ENCODE assay signal across 13 cellular contexts in genomic region chr19:30229524-30230174, GRCh38.
A peak's percentile ranks its signal among the peaks of the same experiment; 100 is the strongest.
DNase-seq lines count a peak whose midpoint lies in the region; ATAC-seq and TF ChIP-seq lines count a peak whose summit lies in the region.
"Had no signal": no experiment of that assay in that cellular context is flagged by ENCODE, and none has a peak within 500 bp of the region (broad histone marks: within the 10 kb centered on the region; RNA-seq: fewer than 3 reads in every experiment).

No MANE protein-coding gene starts in this region.

- peak; percentile 4 for DNase-seq in brain microvascular endothelial cell
- DNase-seq in islet precursor cell: peak; percentile 80
- peak; percentile 59 for DNase-seq in testis
- no peak for DNase-seq in SK-N-DZ (ENCODE audit: low spot score)
- no peak for DNase-seq in activated gamma-delta T cell (lab: John Stamatoyannopoulos, UW)
- DNase-seq: activated CD8-positive, alpha-beta memory T cell treated with anti-CD3 and anti-CD28 coated beads, Interleukin-2, amount 50 U/mL, for 48 hours; DND-41; kidney; NCI-H2081 treated with DMSO at 0.1 percent for 48 hours had no signal

- in situ Hi-C loops in brain microvascular endothelial cell (cut with HindIII; ENCODE audit: low pct_ligation_motif_present, low sequenced_read_pairs): no loop called here

- no peak for ATAC-seq in HG02798 (IDR thresholded peaks at IDR 0.05; ENCODE audit: poor library complexity, unreplicated experiment)
- ATAC-seq: Panc1 had no signal

- H3K36me3 ChIP-seq in HUES64 (ENCODE audit: insufficient read depth, low read length) (no peaks in the 10 kb centered on the region), brain microvascular endothelial cell (replicated peaks) (no peaks in the 10 kb centered on the region), testis (ENCODE audit: low read depth, missing control alignments) (no peaks in the 10 kb centered on the region)
- H3K36me3 ChIP-seq: ascending aorta had no signal

- H3K4me1 ChIP-seq in HUES64 (ENCODE audit: insufficient read depth, low read length): peaks cover 19% of the 10 kb centered on the region
- H3K4me1 ChIP-seq in testis: peaks cover 5% of the 10 kb centered on the region

- H3K4me3 ChIP-seq in HUES64 (ENCODE audit: low read length) (peak overlapping the region; percentile 54), brain microvascular endothelial cell (ENCODE audit: low read depth, low read length) (no peak overlapping the region), testis (peak overlapping the region in 1 of 2 donors; percentile 66)

- intact Hi-C loops in testis (cut with DNase I; ENCODE audit: low total_unique reads): no loop called here

- no peak overlapping the region for H3K9ac ChIP-seq in HUES64 (ENCODE audit: low read depth, low read length)

- TF ChIP-seq CTCF in brain microvascular endothelial cell (IDR thresholded peaks at IDR 0.05; ENCODE audit: low read depth, low read length, missing control alignments) (no peak), testis (IDR thresholded peaks at IDR 0.05) (no peak)

- no peaks in the 10 kb centered on the region for H3K9me3 ChIP-seq in HUES64 (ENCODE audit: insufficient read depth, low read depth, low read length)
- H3K9me3 ChIP-seq in testis: no peaks in the 10 kb centered on the region
- H3K9me3 ChIP-seq: ascending aorta had no signal

- no peak for TF ChIP-seq POLR2A in testis (IDR thresholded peaks at IDR 0.05)

- WGBS in HUES64: 10% methylated on average over 13 of the region's 14 CpGs
- WGBS in testis, 2 donors: 33 to 38% methylated on average over 10 to 14 of the region's 14 CpGs

- H3K27ac ChIP-seq in HUES64 (ENCODE audit: low read depth, low read length) (no peak overlapping the region), brain microvascular endothelial cell (no peak overlapping the region), testis (no peak overlapping the region)
- H3K27ac ChIP-seq: ascending aorta had no signal

- H3K27me3 ChIP-seq in HUES64 (ENCODE audit: insufficient read depth, low read length) (peaks cover 76% of the 10 kb centered on the region), brain microvascular endothelial cell (replicated peaks) (peaks cover 43% of the 10 kb centered on the region), testis (no peaks in the 10 kb centered on the region)

Comparison
In these comparisons a context has a peak if more than half of its experiments do, and no peak if none do; other contexts are left out.
1. DNase-seq: peak in brain microvascular endothelial cell (single experiment), islet precursor cell (single experiment) and testis (single experiment); none in SK-N-DZ (single experiment) and activated gamma-delta T cell (single experiment).